Comparison of ENCODE assay signal across 1 cellular context in genomic region chr11:124277207-124277606, GRCh38.
TF ChIP-seq lines count a peak whose summit lies in the region.

No MANE protein-coding gene starts in this region.

TF ChIP-seq in H1, 55 proteins besides CTCF, POLR2A, EP300 and RAD21:
- TF ChIP-seq MAFK (IDR thresholded peaks at IDR 0.05; ENCODE audit: low read depth, low read length) (no peak), ASH2L (IDR thresholded peaks at IDR 0.05; ENCODE audit: low read length) (no peak), E2F6 (IDR thresholded peaks at IDR 0.05) (no peak), ZNF274 (IDR thresholded peaks at IDR 0.05; ENCODE audit: borderline replicate concordance, extremely low read depth, low read length) (no peak), NANOG (IDR thresholded peaks at IDR 0.05; ENCODE audit: insufficient read depth, low read depth, low read length, poor library complexity, severe bottlenecking) (no peak), HDAC6 (IDR thresholded peaks at IDR 0.05; ENCODE audit: low read depth, low read length) (no peak), POU5F1 (IDR thresholded peaks at IDR 0.05; ENCODE audit: low read depth, low read length) (no peak), KDM4A (IDR thresholded peaks at IDR 0.05; ENCODE audit: low read depth, low read length, severe bottlenecking) (no peak), YY1 (IDR thresholded peaks at IDR 0.05; ENCODE audit: low read depth, low read length) (no peak), POLR2AphosphoS5 (IDR thresholded peaks at IDR 0.05; ENCODE audit: low read depth, low read length) (no peak), SIRT6 (IDR thresholded peaks at IDR 0.05; ENCODE audit: low read length) (no peak), SAP30 (IDR thresholded peaks at IDR 0.05; ENCODE audit: insufficient read depth, insufficient replicate concordance, low read length) (no peak), PHF8 (conservative IDR thresholded peaks at IDR 0.05; ENCODE audit: low read depth, low read length) (no peak), TCF12 (IDR thresholded peaks at IDR 0.05; ENCODE audit: low read depth, low read length) (no peak), TAF1 (IDR thresholded peaks at IDR 0.05; ENCODE audit: low read depth, low read length) (no peak), BCL11A (IDR thresholded peaks at IDR 0.05; ENCODE audit: low read depth in 2 of 2, low read length in 2 of 2) (no peak)
